In genomic region chr22:36507518-36508010, GRCh38 we compare ENCODE assay signal across 8 cellular contexts. TPM values are rescaled to one million over a fixed set of nuclear protein-coding genes. Genes with fewer than 3 reads are reported as not detected.
DNase-seq lines count a peak whose midpoint lies in the region; ATAC-seq and TF ChIP-seq lines count a peak whose summit lies in the region.

No MANE protein-coding gene starts in this region.

- H3K27me3 ChIP-seq in DND-41 (ENCODE audit: insufficient read depth, low read length, poor library complexity) (no peaks in the 10 kb centered on the region), Peyer's patch (no peaks in the 10 kb centered on the region)

- no peak for TF ChIP-seq POLR2A in Peyer's patch (IDR thresholded peaks at IDR 0.05)

- no peak for DNase-seq in DND-41
- DNase-seq in Peyer's patch, result no peak
- DNase-seq in epithelial cell of proximal tubule (ENCODE audit: low read depth), result no peak
- DNase-seq in progenitor cell of endocrine pancreas (ENCODE audit: low spot score, unreplicated experiment), result no peak
- DNase-seq in NCI-H446 treated with DMSO at 0.1 percent for 48 hours (lab: John Stamatoyannopoulos, UW), result no peak
- no peak for DNase-seq in stimulated activated CD4-positive, alpha-beta T cell treated with anti-CD3 and anti-CD28 coated beads, Interleukin-15, amount 100 ng/mL, for 24 hours
- no peak for DNase-seq in 8988T

- peak overlapping the region; percentile 58 for H3K4me3 Mint-ChIP-seq in progenitor cell of endocrine pancreas (ENCODE audit: low read depth)

- peaks cover 40% of the 10 kb centered on the region for H3K4me1 ChIP-seq in DND-41 (ENCODE audit: insufficient read depth, low read length)
- H3K4me1 ChIP-seq in Peyer's patch, result peaks cover 0 to 16% (median 3%) of the 10 kb centered on the region in 4 donors

- H3K27ac ChIP-seq in DND-41 (ENCODE audit: low read length) (peak overlapping the region; percentile 91), Peyer's patch (peak overlapping the region in 3 of 4 donors; percentile 56 to 82 (median 68))

- H3K27ac Mint-ChIP-seq in progenitor cell of endocrine pancreas, result no peak overlapping the region

- H3K36me3 ChIP-seq in DND-41 (ENCODE audit: insufficient read depth, low read length) (peaks cover 55% of the 10 kb centered on the region), Peyer's patch (peaks cover 0 to 21% (median 0%) of the 10 kb centered on the region in 3 donors)

- H3K27me3 Mint-ChIP-seq in progenitor cell of endocrine pancreas, result no peaks in the 10 kb centered on the region

- peaks cover 13% of the 10 kb centered on the region for H4K20me1 ChIP-seq in DND-41 (ENCODE audit: insufficient read depth, low read length)

- H3K4me3 ChIP-seq in DND-41 (ENCODE audit: low read depth in 1 of 2, low read length in 2 of 2) (peak overlapping the region; percentile 28 to 87; a peak in 3 of 4 replicates), Peyer's patch (peak overlapping the region in 3 of 4 donors; percentile 58 to 73 (median 58)), epithelial cell of proximal tubule (ENCODE audit: low read depth, low read length) (peak overlapping the region; percentile 61)

- H3K36me3 Mint-ChIP-seq in progenitor cell of endocrine pancreas (ENCODE audit: insufficient read depth), result peaks cover 16% of the 10 kb centered on the region

- ATAC-seq in DND-41 (ENCODE audit: insufficient read depth, low read depth) (no peak), HG03108 (IDR thresholded peaks at IDR 0.05; ENCODE audit: unreplicated experiment) (no peak)

- H3K9me3 ChIP-seq in DND-41 (ENCODE audit: insufficient read depth, low read length, severe bottlenecking) (no peaks in the 10 kb centered on the region), Peyer's patch (no peaks in the 10 kb centered on the region)

- no peak for TF ChIP-seq CTCF in DND-41 (IDR thresholded peaks at IDR 0.05; ENCODE audit: borderline replicate concordance, extremely low read depth, low read length, poor library complexity, severe bottlenecking)
- TF ChIP-seq CTCF in Peyer's patch (IDR thresholded peaks at IDR 0.05), result no peak
- TF ChIP-seq CTCF in epithelial cell of proximal tubule (conservative IDR thresholded peaks at IDR 0.05; ENCODE audit: low read depth, low read length), result no peak
- no peak for TF ChIP-seq CTCF in progenitor cell of endocrine pancreas (IDR thresholded peaks at IDR 0.05; ENCODE audit: unreplicated experiment)

- peak overlapping the region; percentile 87 for H3K9ac ChIP-seq in DND-41 (ENCODE audit: low read depth, low read length)

- peak overlapping the region; percentile 89 for H3K4me2 ChIP-seq in DND-41 (ENCODE audit: insufficient read depth, low read length)

- peak overlapping the region; percentile 86 for H2AFZ ChIP-seq in DND-41 (ENCODE audit: low read depth, low read length)

- peaks cover 3% of the 10 kb centered on the region for H3K9me3 Mint-ChIP-seq in progenitor cell of endocrine pancreas (ENCODE audit: low read depth)

- peaks cover 5% of the 10 kb centered on the region for H3K4me1 Mint-ChIP-seq in progenitor cell of endocrine pancreas (ENCODE audit: low read depth)

- peaks cover 37% of the 10 kb centered on the region for H3K79me2 ChIP-seq in DND-41 (ENCODE audit: insufficient read depth, low read length)

RNA-seq across cellular contexts. Expression of gene FOXRED2, which starts 0.7 kb away (rescaled TPM):
- total RNA-seq in Peyer's patch (10 to 100 TPM in 1 of 4 donors, 1 to 10 TPM in 3; 2.8 to 16.5 (median 4.1) TPM), epithelial cell of proximal tubule (3.1 and 7.9 TPM in 2 replicates), progenitor cell of endocrine pancreas (22.7 and 23.5 TPM in 2 replicates)

RNA-seq across cellular contexts. Expression of gene EIF3D, which starts 21.4 kb away (rescaled TPM):
- 100 to 1,000 TPM; 135 to 197 (median 167) TPM for total RNA-seq in Peyer's patch
- total RNA-seq in epithelial cell of proximal tubule, result 297 and 435 TPM in 2 replicates
- 164 and 179 TPM in 2 replicates for total RNA-seq in progenitor cell of endocrine pancreas

RNA-seq across cellular contexts. Expression of gene TXN2, which starts 26.1 kb away (rescaled TPM):
- total RNA-seq in Peyer's patch, result 100 to 1,000 TPM in 1 of 4 donors, 10 to 100 TPM in 3; 75.7 to 116 (median 92.9) TPM
- 72.1 and 76.6 TPM in 2 replicates for total RNA-seq in epithelial cell of proximal tubule
- 55.0 and 59.6 TPM in 2 replicates for total RNA-seq in progenitor cell of endocrine pancreas
